In genomic region chr11:85238907-85239306, GRCh38 we compare ENCODE assay signal across 28 cellular contexts.
"Had no signal": no experiment of that assay in that cellular context is flagged by ENCODE, and none has a peak within 500 bp of the region (broad histone marks: within the 10 kb centered on the region; RNA-seq: fewer than 3 reads in every experiment).

No MANE protein-coding gene starts in this region.

- H3K4me2 ChIP-seq: neural progenitor cell, smooth muscle cell had no signal

- H3K4me3 ChIP-seq: neural progenitor cell, ovary, psoas muscle, skin epidermis, smooth muscle cell, spleen, suprapubic skin, testis, tibial artery, transverse colon, upper lobe of right lung, uterus had no signal

- H3K4me1 ChIP-seq: parathyroid adenoma, psoas muscle, spleen, suprapubic skin, testis, tibial artery, transverse colon, upper lobe of right lung, uterus had no signal

- H3K9ac ChIP-seq: neural progenitor cell, parathyroid adenoma had no signal

- ATAC-seq: natural killer cell; psoas muscle; right cardiac atrium; sciatic nerve; stimulated activated memory B cell treated with anti-CD40 and anti-IgM and Interleukin-4, amounts not matched to agents 10 μg/mL and 1 μg/mL and 100 μg/mL, for 72 hours; stimulated activated naive CD8-positive, alpha-beta T cell treated with anti-CD3 and anti-CD28 coated beads, Interleukin-15, amount 100 ng/mL, for 72 hours; stimulated activated naive CD8-positive, alpha-beta T cell treated with anti-CD3 and anti-CD28 coated beads, Interleukin-15, Interleukin-2, amounts not matched to agents 100 U/mL and 50 U/mL, for 24 hours; upper lobe of right lung had no signal

- H3K9me3 ChIP-seq: ovary, testis, tibial artery, uterus had no signal

- H3K36me3 ChIP-seq: neural progenitor cell, ovary, spleen, suprapubic skin, tibial artery, transverse colon, upper lobe of right lung, uterus had no signal

- H2AFZ ChIP-seq: neural progenitor cell, parathyroid adenoma had no signal

- H3K27ac ChIP-seq: neural progenitor cell, ovary, parathyroid adenoma, psoas muscle, skin epidermis, spleen, suprapubic skin, testis, tibial artery, transverse colon, upper lobe of right lung, uterus had no signal

- H3K79me2 ChIP-seq: parathyroid adenoma had no signal

- DNase-seq: natural killer cell; occipital lobe; ovary; posterior cingulate gyrus; psoas muscle; right cardiac atrium; spleen; stimulated activated CD4-positive, alpha-beta T cell treated with anti-CD3 and anti-CD28 coated beads, Interleukin-12 subunit alpha, Interleukin-12 subunit beta, amount 100 ng/mL, for 4 hours; stimulated activated CD4-positive, alpha-beta T cell treated with anti-CD3 and anti-CD28 coated beads, Interleukin-1b, Interleukin-23, amount 100 ng/mL, for 48 hours; stimulated activated CD4-positive, alpha-beta T cell treated with anti-CD3 and anti-CD28 coated beads, Interleukin-4, amount 100 ng/mL, for 1 hour; stimulated activated CD4-positive, alpha-beta T cell treated with anti-CD3 and anti-CD28 coated beads, Interleukin-4, amount 100 ng/mL, for 4 hours; stimulated activated CD8-positive, alpha-beta memory T cell treated with anti-CD3 and anti-CD28 coated beads, Interleukin-4, amount 100 ng/mL, for 48 hours; stimulated activated naive CD4-positive, alpha-beta T cell; stimulated activated naive CD8-positive, alpha-beta T cell treated with anti-CD3 and anti-CD28 coated beads, Interleukin-15, amount 100 ng/mL, for 72 hours; stimulated activated naive CD8-positive, alpha-beta T cell treated with anti-CD3 and anti-CD28 coated beads, Interleukin-15, Interleukin-2, amounts not matched to agents 100 U/mL and 50 U/mL, for 24 hours; substantia nigra; testis; tibial artery; transverse colon; upper lobe of right lung; uterus had no signal

- H3K27me3 ChIP-seq: neural progenitor cell, ovary, spleen, suprapubic skin, testis, tibial artery, transverse colon, upper lobe of right lung, uterus had no signal
